Comparison of ENCODE assay signal across 21 cellular contexts in the genomic region with DNA sequence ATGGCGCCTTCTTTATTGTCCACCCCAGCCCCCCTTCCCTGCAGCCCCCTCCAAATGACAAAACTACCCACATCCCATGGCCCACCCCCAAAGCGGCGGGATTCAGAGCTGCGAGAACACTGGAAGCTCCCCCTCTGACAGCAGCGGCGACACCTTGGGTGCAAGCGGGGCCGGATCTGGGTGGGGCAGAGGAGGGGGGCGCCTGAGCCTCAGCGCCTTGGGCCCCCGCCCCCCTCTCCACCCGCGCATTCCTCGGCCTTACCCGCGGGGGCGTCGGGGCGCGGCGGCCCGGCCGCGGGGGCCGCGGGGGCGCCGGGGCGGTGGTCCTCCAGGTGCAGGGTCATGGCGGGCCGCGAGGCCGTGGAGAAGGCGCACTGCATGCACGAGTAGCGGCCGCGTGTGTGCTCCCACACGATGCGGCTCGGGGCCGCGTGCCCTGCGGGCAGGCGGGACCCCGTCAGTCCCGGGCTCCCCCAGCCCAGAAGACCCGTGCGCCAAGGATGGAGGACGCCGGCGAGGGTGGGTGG. TPM values are rescaled to one million over a fixed set of nuclear protein-coding genes. Genes with fewer than 3 reads are reported as not detected.
DNase-seq lines count a peak whose midpoint lies in the region; ATAC-seq, FAIRE-seq and TF ChIP-seq lines count a peak whose summit lies in the region.
"Had no signal": no experiment of that assay in that cellular context is flagged by ENCODE, and none has a peak within 500 bp of the region (broad histone marks: within the 10 kb centered on the region; RNA-seq: fewer than 3 reads in every experiment).

No MANE protein-coding gene starts in this region.

- H4K20me1 ChIP-seq in H1 (replicated peaks in 1 of 2; ENCODE audit: control insufficient read depth in 1 of 2, insufficient read depth in 2 of 2, low read length in 2 of 2), result no peaks in the 10 kb centered on the region

- TF ChIP-seq CTCF in H1 (IDR thresholded peaks at IDR 0.05; ENCODE audit: control extremely low read depth in 1 of 3, insufficient read depth in 1 of 3, low read depth in 1 of 3, low read length in 3 of 3) (no peak), testis (IDR thresholded peaks at IDR 0.05) (no peak)

- no peak for FAIRE-seq in H1 (lab: Jason Lieb, UNC)
- FAIRE-seq: GM12878, GM19239 had no signal

- H3K27me3 ChIP-seq in HUES48 (ENCODE audit: control insufficient read depth, insufficient read depth, low read length) (no peaks in the 10 kb centered on the region), H1 (replicated peaks in 1 of 4; ENCODE audit: control insufficient read depth in 3 of 4, extremely low read depth in 1 of 4, insufficient read depth in 3 of 4, low read length in 3 of 4) (no peaks in the 10 kb centered on the region), testis (no peaks in the 10 kb centered on the region)

- DNase-seq in H1 (ENCODE audit: low read depth in 1 of 2, low spot score in 2 of 2) (no peak), testis (no peak), immature natural killer cell (no peak), G401 (ENCODE audit: low spot score) (no peak), left lobe of liver (ENCODE audit: low spot score) (no peak)
- DNase-seq: C1 segment of cervical spinal cord; Calu3; CD4-positive, alpha-beta memory T cell; COR-L47; DMS53; DMS79 treated with DMSO at 0.1 percent for 48 hours; GDM1; GM23248; HFFc6 had no signal

- H3K14ac ChIP-seq in H1 (ENCODE audit: insufficient read length), result no peak overlapping the region

- peak overlapping the region in 1 of 2 experiments; percentile 43; a peak in 1 of 4 replicates for H3K4me2 ChIP-seq in H1 (ENCODE audit: insufficient read depth in 1 of 2, low read depth in 2 of 2, low read length in 2 of 2)

- no peak overlapping the region for H2BK20ac ChIP-seq in H1 (ENCODE audit: low read length)

- H3K27ac ChIP-seq in HUES48 (ENCODE audit: low read depth, low read length), result no peak overlapping the region
- H3K27ac ChIP-seq in H1 (ENCODE audit: low read depth, low read length), result no peak overlapping the region
- no peak overlapping the region for H3K27ac ChIP-seq in testis
- H3K27ac ChIP-seq: GM23248 had no signal

- peaks cover 30 to 40% of the 10 kb centered on the region in 2 donors for H3K4me1 Mint-ChIP-seq in immature natural killer cell

- peaks cover 3% of the 10 kb centered on the region; the same call in 1 of the 2 replicates for H3K79me1 ChIP-seq in H1 (ENCODE audit: low read depth, low read length)

- no peak overlapping the region for H3K4ac ChIP-seq in H1 (replicated peaks; ENCODE audit: insufficient read length, low read depth, low read length)

- intact Hi-C loops in testis (cut with DNase I; ENCODE audit: low total_unique reads), result no loop called here

- H3K4me3 Mint-ChIP-seq in immature natural killer cell, result no peak overlapping the region
- H3K4me3 Mint-ChIP-seq: CD4-positive, alpha-beta memory T cell; HFFc6 had no signal

- H3K4me1 ChIP-seq in HUES48 (ENCODE audit: control insufficient read depth, insufficient read depth, low read length) (peaks cover 6% of the 10 kb centered on the region; the same call in 1 of the 2 replicates), H1 (replicated peaks in 1 of 4; ENCODE audit: control insufficient read depth in 3 of 4, insufficient read depth in 4 of 4, low read length in 3 of 4) (peaks cover 0 to 17% (median 9%) of the 10 kb centered on the region in 4 experiments; a peak in 6 of 7 replicates), testis (peaks cover 16% of the 10 kb centered on the region)

- CTCF ChIA-PET in H1 (lab: Charles Lee; ENCODE audit: partially characterized antibody), result interaction anchor here (0.6 to 1.3 kb wide), 4 partner anchors 11 to 132 kb away, joined by 3 to 5 read pairs (median 4); no protein-coding TSS in a partner anchor

- no peak overlapping the region for H2BK15ac ChIP-seq in H1 (ENCODE audit: low read length)

- H3K9me3 Mint-ChIP-seq in immature natural killer cell, result no peaks in the 10 kb centered on the region
- H3K9me3 Mint-ChIP-seq: CD4-positive, alpha-beta memory T cell; HFFc6 had no signal

- H3K27ac Mint-ChIP-seq in immature natural killer cell, result no peak overlapping the region
- H3K27ac Mint-ChIP-seq: CD4-positive, alpha-beta memory T cell; HFFc6 had no signal

- POLR2A ChIA-PET in H1 (lab: Charles Lee; ENCODE audit: partially characterized antibody), result interaction anchor here (0.5 to 1.5 kb wide), 5 partner anchors 14 to 806 kb away, joined by 3 to 5 read pairs (median 3); no protein-coding TSS in a partner anchor

- no peak for ATAC-seq in left lobe of liver
- ATAC-seq: GM12878 had no signal

- H4K91ac ChIP-seq in H1 (replicated peaks; ENCODE audit: insufficient read length, low read length), result no peak overlapping the region

- no peaks in the 10 kb centered on the region for H3K36me3 ChIP-seq in HUES48 (ENCODE audit: control insufficient read depth, insufficient read depth, low read length)
- peaks cover 0 to 9% (median 0%) of the 10 kb centered on the region in 4 experiments; a peak in 2 of 8 replicates for H3K36me3 ChIP-seq in H1 (ENCODE audit: control insufficient read depth in 2 of 4, insufficient read depth in 4 of 4, low read length in 3 of 4)
- H3K36me3 ChIP-seq in testis (ENCODE audit: low read depth, missing control alignments), result no peaks in the 10 kb centered on the region

- H3K27me3 Mint-ChIP-seq in immature natural killer cell (ENCODE audit: low read depth in 3 of 3), result peaks cover 20 to 35% (median 27%) of the 10 kb centered on the region in 3 donors
- H3K27me3 Mint-ChIP-seq: CD4-positive, alpha-beta memory T cell had no signal

- in situ Hi-C loops in G401 (cut with HindIII; ENCODE audit: low sequenced_read_pairs), result no loop called here

- no peak for TF ChIP-seq EP300 in H1 (IDR thresholded peaks at IDR 0.05; ENCODE audit: borderline replicate concordance in 1 of 2, low read depth in 2 of 2, low read length in 2 of 2)

- H3K23ac ChIP-seq in H1 (ENCODE audit: insufficient read length), result no peak overlapping the region

- H2AK5ac ChIP-seq in H1 (ENCODE audit: low read depth, low read length), result no peak overlapping the region

- TF ChIP-seq POLR2A in H1 (IDR thresholded peaks at IDR 0.05; ENCODE audit: control extremely low read depth in 1 of 2, low read depth in 2 of 2, low read length in 2 of 2) (no peak), testis (IDR thresholded peaks at IDR 0.05) (no peak)

- peaks cover 0 to 3% (median 3%) of the 10 kb centered on the region in 3 donors for H3K36me3 Mint-ChIP-seq in immature natural killer cell

- no peak overlapping the region for H3K56ac ChIP-seq in H1 (replicated peaks; ENCODE audit: insufficient read length, low read depth, low read length)

- H3K9ac ChIP-seq in HUES48 (ENCODE audit: low read depth, low read length) (no peak overlapping the region), H1 (replicated peaks in 1 of 4; ENCODE audit: extremely low read depth in 1 of 4, low read depth in 3 of 4, low read length in 3 of 4) (no peak overlapping the region)
- H3K9ac ChIP-seq: GM23248 had no signal

- H4K5ac ChIP-seq in H1 (ENCODE audit: insufficient read length, low read depth, low read length), result no peak overlapping the region

- no peak overlapping the region for H2BK5ac ChIP-seq in H1 (ENCODE audit: low read depth, low read length)

- no peak overlapping the region for H2BK120ac ChIP-seq in H1 (replicated peaks; ENCODE audit: low read depth, low read length)

- H2BK12ac ChIP-seq in H1 (ENCODE audit: low read depth, low read length), result no peak overlapping the region

- H2AFZ ChIP-seq in H1 (ENCODE audit: low read length), result no peak overlapping the region
- H2AFZ ChIP-seq: GM23248 had no signal

- no peak overlapping the region for H3K18ac ChIP-seq in H1 (ENCODE audit: extremely low read depth, low read length)

- H3K4me3 ChIP-seq in HUES48 (ENCODE audit: low read depth, low read length), result peak overlapping the region; percentile 64
- H3K4me3 ChIP-seq in H1 (ENCODE audit: extremely low read depth in 1 of 4, insufficient read depth in 2 of 4, low read depth in 3 of 4, low read length in 4 of 4), result peak overlapping the region in 1 of 4 experiments; percentile 20; a peak in 2 of 8 replicates
- H3K4me3 ChIP-seq in testis, result peak overlapping the region; percentile 29 to 47
- H3K4me3 ChIP-seq: GM12878, GM23248, HAP-1 had no signal

- 95% methylated on average over 28 of the region's 52 CpGs; no CpG with 5 or more reads in 1 of the 2 experiments for WGBS in H1 (ENCODE audit: extremely low coverage in 1 of 2, insufficient coverage in 1 of 2, insufficient read length in 1 of 2, insufficient replicate concordance in 2 of 2, low coverage in 1 of 2, low lambda C conversion rate in 2 of 2, missing lambda C conversion rate in 1 of 2), 2 experiments
- 52 to 60% methylated on average over 14 to 24 of the region's 52 CpGs for WGBS in testis, 2 donors

- TF ChIP-seq RAD21 in H1 (IDR thresholded peaks at IDR 0.05 in 1 of 2, conservative IDR thresholded peaks at IDR 0.05 in 1 of 2; ENCODE audit: low read depth in 2 of 2, low read length in 2 of 2), result no peak

- peaks cover 10% of the 10 kb centered on the region; the same call in 1 of the 2 replicates for H3K23me2 ChIP-seq in H1 (ENCODE audit: low read depth, low read length)

- peak overlapping the region; percentile 36; the same call in 1 of the 2 replicates for H4K8ac ChIP-seq in H1 (ENCODE audit: extremely low read depth, insufficient read depth, low read length)

- H3K79me2 ChIP-seq in H1 (ENCODE audit: control insufficient read depth in 1 of 2, insufficient read depth in 2 of 2, low read length in 2 of 2), result no peaks in the 10 kb centered on the region

- no peaks in the 10 kb centered on the region for H3K9me3 ChIP-seq in HUES48 (ENCODE audit: control insufficient read depth, insufficient read depth, low read length)
- H3K9me3 ChIP-seq in H1 (ENCODE audit: insufficient read depth in 2 of 2, low read depth in 1 of 2, low read length in 1 of 2), result no peaks in the 10 kb centered on the region
- H3K9me3 ChIP-seq in testis, result no peaks in the 10 kb centered on the region
- H3K9me3 ChIP-seq: HAP-1 had no signal

RNA-seq across cellular contexts. Expression of gene ZNF414, which starts 3.3 kb away (rescaled TPM):
- 23.6 and 26.8 TPM in 2 replicates for total RNA-seq in H1 (2021; fragmentation: NEBNext Ultra II Directional; extraction: Animal tissue kit (Norgen Biotek cat#: 25700))
- 9.7 and 21.4 TPM in 2 replicates for polyA plus RNA-seq in H1 (2011; rRNA removed)
- polyA plus RNA-seq in H1 (2011; cell fraction: cytosol; rRNA removed), result 8.3 TPM
- 27.5 TPM for polyA plus RNA-seq in H1 (2011; cell fraction: nucleus; rRNA removed)
- 9.8 to 38.9 TPM (median 29.3 TPM) in 4 replicates for polyA plus RNA-seq in H1 (2012, experiment 1 of 2)
- polyA plus RNA-seq in H1 (2012, experiment 2 of 2), result 39.1 TPM
- 25.1 TPM for polyA plus RNA-seq in H1 (2013, experiment 1 of 2)
- 24.7 TPM for polyA plus RNA-seq in H1 (2013, experiment 2 of 2)
- polyA minus RNA-seq in H1 (2011; rRNA and poly(A)+ RNA removed), result 3.3 and 5.1 TPM in 2 replicates
- polyA minus RNA-seq in H1 (2011; cell fraction: cytosol; rRNA and poly(A)+ RNA removed), result 21.7 TPM
- polyA minus RNA-seq in H1 (2011; cell fraction: nucleus; rRNA and poly(A)+ RNA removed), result 17.1 TPM
- 10 to 100 TPM; 35.8 to 46.8 TPM for total RNA-seq in testis
- polyA plus RNA-seq in testis (ENCODE audit: insufficient read depth, low read depth, low replicate concordance), result 33.9 TPM
- polyA plus RNA-seq in immature natural killer cell, result 10 to 100 TPM in 1 of 3 donors, 1 to 10 TPM in 2; 6.0 to 20.8 (median 8.3) TPM
- total RNA-seq in G401 (2014; rRNA removed; shearing (Covaris generic)), result not detected in 2 replicates
- 12.0 TPM for total RNA-seq in left lobe of liver

RNA-seq across cellular contexts. Expression of gene PRAM1, which starts 8.2 kb away (rescaled TPM):
- 0.23 and 0.43 TPM in 2 replicates for total RNA-seq in H1 (2021; fragmentation: NEBNext Ultra II Directional; extraction: Animal tissue kit (Norgen Biotek cat#: 25700))
- polyA plus RNA-seq in H1 (2011; rRNA removed) (0.06 and 0.17 TPM in 2 replicates), testis (ENCODE audit: insufficient read depth, low read depth, low replicate concordance) (2.8 TPM), immature natural killer cell (1 to 10 TPM; 1.9 to 3.7 (median 2.5) TPM)
- polyA plus RNA-seq in H1 (2011; cell fraction: cytosol; rRNA removed), result 0.21 TPM
- 0.83 TPM for polyA plus RNA-seq in H1 (2011; cell fraction: nucleus; rRNA removed)
- polyA plus RNA-seq in H1 (2012, experiment 1 of 2), result 0.21 to 0.47 TPM (median 0.39 TPM) in 4 replicates
- not detected for polyA plus RNA-seq in H1 (2012, experiment 2 of 2)
- 0.24 TPM for polyA plus RNA-seq in H1 (2013, experiment 1 of 2)
- polyA plus RNA-seq in H1 (2013, experiment 2 of 2), result 0.31 TPM
- polyA minus RNA-seq in H1 (2011; rRNA and poly(A)+ RNA removed), result not detected in 2 replicates
- polyA minus RNA-seq in H1 (2011; cell fraction: cytosol; rRNA and poly(A)+ RNA removed), result not detected
- polyA minus RNA-seq in H1 (2011; cell fraction: nucleus; rRNA and poly(A)+ RNA removed), result not detected
- total RNA-seq in testis (1 to 10 TPM; 1.7 to 2.1 TPM), left lobe of liver (1.7 TPM)
- not detected in 2 replicates for total RNA-seq in G401 (2014; rRNA removed; shearing (Covaris generic))
- total RNA-seq: A172, Calu3, Daoy, GM23248, H4 had no signal
- polyA plus RNA-seq: CD4-positive, alpha-beta memory T cell; GM23248 had no signal

Comparison
In these comparisons a context has a peak if more than half of its experiments do, and no peak if none do; other contexts are left out.
1. RNA of gene ZNF414, which starts 3.3 kb away (total RNA-seq): 35.8 to 46.8 TPM in testis, 23.6 to 26.8 TPM in H1 and 12.0 TPM in left lobe of liver (single experiment); not detected in G401; every median in the first group is over 10 times any median in the second.